Comparison of ENCODE assay signal across 12 cellular contexts in genomic region chr22:30398685-30399680, GRCh38. TPM values are rescaled to one million over a fixed set of nuclear protein-coding genes. Genes with fewer than 3 reads are reported as not detected.
DNase-seq lines count a peak whose midpoint lies in the region; ATAC-seq, FAIRE-seq and TF ChIP-seq lines count a peak whose summit lies in the region.
"Had no signal": no experiment of that assay in that cellular context is flagged by ENCODE, and none has a peak within 500 bp of the region (broad histone marks: within the 10 kb centered on the region; RNA-seq: fewer than 3 reads in every experiment).

No MANE protein-coding gene starts in this region.

- no peak for TF ChIP-seq POLR2A in right lobe of liver (IDR thresholded peaks at IDR 0.05)
- no peak for TF ChIP-seq POLR2A in spleen (IDR thresholded peaks at IDR 0.05)

- H3K36me3 ChIP-seq in astrocyte (ENCODE audit: insufficient read depth, low read length), result peaks cover 3% of the 10 kb centered on the region
- H3K36me3 ChIP-seq in right lobe of liver, result peaks cover 0 to 37% (median 3%) of the 10 kb centered on the region in 4 donors
- no peaks in the 10 kb centered on the region for H3K36me3 ChIP-seq in spleen
- H3K36me3 ChIP-seq: pancreas had no signal

- intact Hi-C loops in right lobe of liver (cut with DNase I), result loop anchor here in 1 of 2 donors (10.0 kb wide), 1 partner anchor 76 kb away; the partner anchor contains the start of gene SEC14L3
- intact Hi-C loops in spleen (cut with DNase I; ENCODE audit: low total_unique reads), result no loop called here

- peaks cover 17% of the 10 kb centered on the region for H3K4me1 Mint-ChIP-seq in astrocyte (ENCODE audit: low read depth, unreplicated experiment)

- no peak overlapping the region for H2AFZ ChIP-seq in astrocyte (ENCODE audit: low read depth, low read length)

- peak overlapping the region; percentile 84 for H3K4me3 ChIP-seq in AG09309 (ENCODE audit: control insufficient read depth, low read depth, low read length)
- peak overlapping the region; percentile 87 for H3K4me3 ChIP-seq in astrocyte (ENCODE audit: insufficient read depth, low read depth, low read length)
- H3K4me3 ChIP-seq in right lobe of liver, result peak overlapping the region; percentile 64 to 99 (median 91)
- H3K4me3 ChIP-seq in spleen, result no peak overlapping the region

- ATAC-seq in right lobe of liver, result peak; percentile 7 to 39 (median 26)

- no peak for TF ChIP-seq CTCF in AG09309 (IDR thresholded peaks at IDR 0.05; ENCODE audit: control insufficient read depth, insufficient read depth, low read depth, low read length, missing control alignments)
- TF ChIP-seq CTCF in astrocyte (IDR thresholded peaks at IDR 0.05; ENCODE audit: insufficient read depth, low read depth, low read length), result no peak
- TF ChIP-seq CTCF in right lobe of liver (IDR thresholded peaks at IDR 0.05), result no peak
- TF ChIP-seq CTCF in spleen (IDR thresholded peaks at IDR 0.05 in 8 of 11, conservative IDR thresholded peaks at IDR 0.05 in 3 of 11), result no peak

- peak overlapping the region; percentile 67 for H3K4me3 Mint-ChIP-seq in astrocyte (ENCODE audit: unreplicated experiment)

- no peaks in the 10 kb centered on the region for H3K9me3 Mint-ChIP-seq in astrocyte (ENCODE audit: unreplicated experiment)

- H3K4me1 ChIP-seq in astrocyte (ENCODE audit: insufficient read depth, low read length) (peaks cover 21% of the 10 kb centered on the region), right lobe of liver (peaks cover 0 to 54% (median 26%) of the 10 kb centered on the region in 4 donors), spleen (peaks cover 0 to 33% (median 20%) of the 10 kb centered on the region in 6 donors)

- H3K36me3 Mint-ChIP-seq in astrocyte (ENCODE audit: low read depth, unreplicated experiment), result peaks cover 5% of the 10 kb centered on the region

- no peak for DNase-seq in AG09309 (ENCODE audit: low read depth)
- DNase-seq in HUDEP-2 (lab: John Stamatoyannopoulos, UW; ENCODE audit: unreplicated experiment in 76 of 76), result peak in 74 of 76 experiments; percentile 41 to 93 (median 80)
- no peak for DNase-seq in astrocyte (ENCODE audit: low read depth)
- peak in 2 of 3 donors; percentile 75 to 84 for DNase-seq in right lobe of liver
- no peak for DNase-seq in RPMI8226
- no peak for DNase-seq in activated CD4-positive, CD25-positive, alpha-beta regulatory T cell (lab: John Stamatoyannopoulos, UW)
- DNase-seq in kidney tubule cell (ENCODE audit: low spot score), result no peak
- no peak for DNase-seq in spleen
- DNase-seq: activated effector memory CD4-positive, alpha-beta T cell treated with anti-CD3 and anti-CD28 coated beads, Interleukin-2, amount 50 U/mL, for 16 hours; NCI-H187; pancreas; SIG-M5 had no signal

- H4K20me1 ChIP-seq in astrocyte (ENCODE audit: insufficient read depth, low read length), result peaks cover 52% of the 10 kb centered on the region

- peak overlapping the region; percentile 100 for H3K4me2 ChIP-seq in astrocyte (ENCODE audit: low read length)

- H3K27ac Mint-ChIP-seq in astrocyte (ENCODE audit: unreplicated experiment), result no peak overlapping the region

- 27% methylated on average over 20 of the region's 25 CpGs for WGBS in right lobe of liver (ENCODE audit: insufficient coverage, low coverage, low lambda C conversion rate, missing lambda C conversion rate)
- WGBS in spleen, 5 donors, result 58 to 70% (median 67%) methylated on average over 24 to 25 of the region's 25 CpGs

- no peaks in the 10 kb centered on the region for H3K9me3 ChIP-seq in astrocyte (ENCODE audit: insufficient read depth, low read depth, low read length)
- no peaks in the 10 kb centered on the region for H3K9me3 ChIP-seq in right lobe of liver
- H3K9me3 ChIP-seq in spleen, result no peaks in the 10 kb centered on the region
- H3K9me3 ChIP-seq: pancreas had no signal

- FAIRE-seq in astrocyte (lab: Jason Lieb, UNC), result no peak
- FAIRE-seq: pancreas had no signal

- H3K27me3 ChIP-seq in astrocyte (ENCODE audit: insufficient read depth, low read length) (no peaks in the 10 kb centered on the region), right lobe of liver (no peaks in the 10 kb centered on the region), spleen (replicated peaks in 1 of 7) (peaks cover 0 to 56% (median 32%) of the 10 kb centered on the region in 7 donors)
- H3K27me3 ChIP-seq: pancreas had no signal

- H3K9ac ChIP-seq in astrocyte (ENCODE audit: low read length), result peak overlapping the region; percentile 84

- peaks cover 6% of the 10 kb centered on the region for H3K27me3 Mint-ChIP-seq in astrocyte (ENCODE audit: low read depth, unreplicated experiment)

- H3K27ac ChIP-seq in astrocyte (ENCODE audit: low read depth, low read length) (no peak overlapping the region), right lobe of liver (peak overlapping the region in 2 of 3 donors; percentile 87 to 90), spleen (no peak overlapping the region)
- H3K27ac ChIP-seq: pancreas had no signal

- peaks cover 64% of the 10 kb centered on the region for H3K79me2 ChIP-seq in astrocyte (ENCODE audit: insufficient read depth, low read length)

RNA-seq across cellular contexts. Expression of gene SEC14L2, which starts 2.2 kb away (rescaled TPM):
- 14.5 and 19.5 TPM in 2 replicates for total RNA-seq in astrocyte
- total RNA-seq in right lobe of liver, result 100 to 1,000 TPM in 3 of 6 experiments, 10 to 100 TPM in 3; 42.7 to 240 (median 101) TPM
- total RNA-seq in spleen, result 1 to 10 TPM in 6 of 7 donors, under 1 TPM in 1; 0.52 to 6.1 (median 2.4) TPM
- polyA plus RNA-seq in spleen, result 1 to 10 TPM in 1 of 3 donors, under 1 TPM in 2; 0.54 to 1.5 (median 0.96) TPM

RNA-seq across cellular contexts. Expression of gene RNF215, which starts 11.8 kb away (rescaled TPM):
- total RNA-seq in astrocyte (24.5 and 28.5 TPM in 2 replicates), right lobe of liver (10 to 100 TPM in 1 of 6 experiments, 1 to 10 TPM in 5; 6.2 to 10.0 (median 7.4) TPM), spleen (10 to 100 TPM; 10.2 to 19.5 (median 15.9) TPM)
- polyA plus RNA-seq in spleen, result 10 to 100 TPM in 1 of 3 donors, 1 to 10 TPM in 2; 6.5 to 11.0 (median 8.3) TPM

RNA-seq across cellular contexts. Expression of gene MTFP1, which starts 26.6 kb away (rescaled TPM):
- 10.6 and 13.0 TPM in 2 replicates for total RNA-seq in astrocyte
- total RNA-seq in right lobe of liver, result 10 to 100 TPM in 3 of 6 experiments, 1 to 10 TPM in 3; 4.2 to 30.1 (median 9.1) TPM
- 10 to 100 TPM in 6 of 7 donors, 1 to 10 TPM in 1; 9.9 to 36.8 (median 15.4) TPM for total RNA-seq in spleen
- 10 to 100 TPM; 16.9 to 30.4 (median 26.4) TPM for polyA plus RNA-seq in spleen

RNA-seq across cellular contexts. Expression of gene CCDC157, which starts 42.2 kb away (rescaled TPM):
- total RNA-seq in astrocyte, result 2.9 and 3.2 TPM in 2 replicates
- total RNA-seq in right lobe of liver, result 1 to 10 TPM in 3 of 6 experiments, under 1 TPM in 3; 0.54 to 2.9 (median 0.86) TPM
- total RNA-seq in spleen, result 1 to 10 TPM; 2.1 to 8.1 (median 3.5) TPM
- polyA plus RNA-seq in spleen, result 1 to 10 TPM; 2.5 to 4.6 (median 3.9) TPM

RNA-seq across cellular contexts. Expression of gene SF3A1, which starts 42.3 kb away (rescaled TPM):
- total RNA-seq in astrocyte (134 and 139 TPM in 2 replicates), right lobe of liver (10 to 100 TPM; 42.6 to 72.8 (median 66.5) TPM), spleen (100 to 1,000 TPM; 154 to 223 (median 182) TPM)
- polyA plus RNA-seq in spleen, result 10 to 100 TPM; 14.9 to 22.8 (median 16.1) TPM

Comparison
In these comparisons a context has a peak if more than half of its experiments do, and no peak if none do; other contexts are left out.
1. DNase-seq: peak in HUDEP-2 (74 of 76) and right lobe of liver (2 of 3); none in AG09309 (single experiment), astrocyte (single experiment), RPMI8226 (single experiment), activated CD4-positive, CD25-positive, alpha-beta regulatory T cell (0 of 4), kidney tubule cell (single experiment) and spleen (single experiment).
2. H3K4me3 ChIP-seq: peak in AG09309 (single experiment), astrocyte (single experiment) and right lobe of liver (3 of 3); none in spleen (0 of 8).
3. H3K27ac ChIP-seq: peak in right lobe of liver (2 of 3); none in astrocyte (single experiment) and spleen (0 of 8).